Comparison of ENCODE assay signal across 9 cellular contexts in genomic region chr3:133136114-133137041, GRCh38.
A peak's percentile ranks its signal among the peaks of the same experiment; 100 is the strongest.
DNase-seq lines count a peak whose midpoint lies in the region; ATAC-seq and TF ChIP-seq lines count a peak whose summit lies in the region.
"Had no signal": no experiment of that assay in that cellular context is flagged by ENCODE, and none has a peak within 500 bp of the region (broad histone marks: within the 10 kb centered on the region; RNA-seq: fewer than 3 reads in every experiment).

No MANE protein-coding gene starts in this region.

- CTCF ChIA-PET in WTC11 (lab: Charles Lee): interaction anchor here (1.2 kb wide), 1 partner anchor 405 kb away, joined by 4 read pairs; no protein-coding TSS in a partner anchor

- H3K27ac Mint-ChIP-seq in CD14-positive monocyte (no peak overlapping the region), WTC11 (no peak overlapping the region; the same call in 1 of the 2 replicates)

- H3K4me1 Mint-ChIP-seq in CD14-positive monocyte (no peaks in the 10 kb centered on the region), WTC11 (peaks cover 38% of the 10 kb centered on the region)

- H3K27me3 Mint-ChIP-seq in CD14-positive monocyte (ENCODE audit: low read depth in 3 of 3) (peaks cover 2 to 19% (median 4%) of the 10 kb centered on the region in 3 donors), WTC11 (ENCODE audit: low read depth) (no peaks in the 10 kb centered on the region)

- no peaks in the 10 kb centered on the region for H3K36me3 Mint-ChIP-seq in CD14-positive monocyte
- H3K36me3 Mint-ChIP-seq in WTC11: peaks cover 3% of the 10 kb centered on the region; the same call in 1 of the 2 replicates

- no peak for TF ChIP-seq CTCF in CD14-positive monocyte (IDR thresholded peaks at IDR 0.05)
- no peak for TF ChIP-seq CTCF in WTC11 (IDR thresholded peaks at IDR 0.05)

- H3K4me3 Mint-ChIP-seq in CD14-positive monocyte: no peak overlapping the region
- no peak overlapping the region for H3K4me3 Mint-ChIP-seq in WTC11

- intact Hi-C loops in CD14-positive monocyte (cut with micrococcal nuclease): no loop called here

- peak; percentile 69 for ATAC-seq in HG03159 (IDR thresholded peaks at IDR 0.05; ENCODE audit: unreplicated experiment)
- no peak for ATAC-seq in WTC11

- POLR2A ChIA-PET in WTC11 (lab: Charles Lee): no interaction called here

- DNase-seq in SHP77 (lab: John Stamatoyannopoulos, UW) (peak; percentile 19 to 23), SHP77 treated with DMSO at 0.1 percent for 48 hours (lab: John Stamatoyannopoulos, UW) (no peak), NCI-H748 treated with DMSO at 0.1 percent for 48 hours (lab: John Stamatoyannopoulos, UW) (peak; percentile 73), CD14-positive monocyte (ENCODE audit: low spot score) (no peak), WTC11 (ENCODE audit: low spot score) (no peak), medulla oblongata (ENCODE audit: extremely low spot score) (no peak)
- no peak for DNase-seq in activated CD4-positive, alpha-beta T cell treated with anti-CD3 and anti-CD28 coated beads for 4 hours
- DNase-seq: islet precursor cell had no signal

- H3K9me3 Mint-ChIP-seq in CD14-positive monocyte (peaks cover 0 to 2% (median 0%) of the 10 kb centered on the region in 7 donors), WTC11 (peaks cover 8% of the 10 kb centered on the region)

TF ChIP-seq in WTC11, 78 proteins besides CTCF, POLR2A, EP300 and RAD21:
- no peak for TF ChIP-seq FOXP1 (CRISPR knock-in tag; IDR thresholded peaks at IDR 0.05; ENCODE audit: borderline replicate concordance)

Comparison
In these comparisons a context has a peak if more than half of its experiments do, and no peak if none do; other contexts are left out.
1. DNase-seq: peak in SHP77 (2 of 2) and NCI-H748 treated with DMSO at 0.1 percent for 48 hours (single experiment); none in SHP77 treated with DMSO at 0.1 percent for 48 hours (single experiment), CD14-positive monocyte (single experiment), WTC11 (single experiment), medulla oblongata (single experiment) and activated CD4-positive, alpha-beta T cell treated with anti-CD3 and anti-CD28 coated beads for 4 hours (0 of 2).